Comparison of ENCODE assay signal across 14 cellular contexts in genomic region chr10:9608592-9608991, GRCh38.
DNase-seq lines count a peak whose midpoint lies in the region; ATAC-seq, FAIRE-seq and TF ChIP-seq lines count a peak whose summit lies in the region.
"Had no signal": no experiment of that assay in that cellular context is flagged by ENCODE, and none has a peak within 500 bp of the region (broad histone marks: within the 10 kb centered on the region; RNA-seq: fewer than 3 reads in every experiment).

No MANE protein-coding gene starts in this region.

- H3K36me3 ChIP-seq in cardiac muscle cell (no peaks in the 10 kb centered on the region), astrocyte (ENCODE audit: insufficient read depth, low read length) (no peaks in the 10 kb centered on the region), transverse colon (no peaks in the 10 kb centered on the region), PC-3 (ENCODE audit: low read depth, low read length) (no peaks in the 10 kb centered on the region)
- H3K36me3 ChIP-seq: vagina had no signal

- no peak overlapping the region for H3K4me3 ChIP-seq in cardiac muscle cell
- no peak overlapping the region for H3K4me3 ChIP-seq in astrocyte (ENCODE audit: insufficient read depth, low read depth, low read length)
- no peak overlapping the region for H3K4me3 ChIP-seq in transverse colon
- H3K4me3 ChIP-seq in PC-3 (ENCODE audit: low read length): no peak overlapping the region
- H3K4me3 ChIP-seq: vagina had no signal

- H4K20me1 ChIP-seq in astrocyte (ENCODE audit: insufficient read depth, low read length) (no peaks in the 10 kb centered on the region), PC-3 (ENCODE audit: low read length) (no peaks in the 10 kb centered on the region)

- H3K4me2 ChIP-seq in astrocyte (ENCODE audit: low read length) (no peak overlapping the region), PC-3 (ENCODE audit: low read length) (no peak overlapping the region)

- no peak for TF ChIP-seq EP300 in transverse colon (IDR thresholded peaks at IDR 0.05; ENCODE audit: low read depth)

- CTCF ChIA-PET in PC-3 (lab: Charles Lee): no interaction called here

- H3K9me2 ChIP-seq in PC-3 (replicated peaks; ENCODE audit: low read length): no peaks in the 10 kb centered on the region

- peak; percentile 53 for TF ChIP-seq CTCF in cardiac muscle cell (IDR thresholded peaks at IDR 0.05; ENCODE audit: low read depth, low read length)
- TF ChIP-seq CTCF in astrocyte (IDR thresholded peaks at IDR 0.05; ENCODE audit: insufficient read depth, low read depth, low read length): peak; percentile 39
- TF ChIP-seq CTCF in transverse colon (IDR thresholded peaks at IDR 0.05): peak in 3 of 5 experiments; percentile 12 to 28 (median 17)
- no peak for TF ChIP-seq CTCF in PC-3 (conservative IDR thresholded peaks at IDR 0.05; ENCODE audit: low read depth, low read length)

- POLR2A ChIA-PET in PC-3 (lab: Charles Lee; ENCODE audit: unreplicated experiment): no interaction called here

- H3K27me3 ChIP-seq in cardiac muscle cell (no peaks in the 10 kb centered on the region), astrocyte (ENCODE audit: insufficient read depth, low read length) (no peaks in the 10 kb centered on the region), transverse colon (no peaks in the 10 kb centered on the region), PC-3 (ENCODE audit: low read length) (no peaks in the 10 kb centered on the region)
- H3K27me3 ChIP-seq: vagina had no signal

- no peaks in the 10 kb centered on the region for H3K9me3 Mint-ChIP-seq in astrocyte (ENCODE audit: unreplicated experiment)

- BruUV-seq in PC-3 (replicated peaks; lab: Mats Ljungman, UMichigan): no TSS peak

- H3K4me1 Mint-ChIP-seq in astrocyte (ENCODE audit: low read depth, unreplicated experiment): no peaks in the 10 kb centered on the region
- H3K4me1 Mint-ChIP-seq: naive thymus-derived CD8-positive, alpha-beta T cell had no signal

- H3K27ac ChIP-seq in cardiac muscle cell (no peak overlapping the region), astrocyte (ENCODE audit: low read depth, low read length) (no peak overlapping the region), transverse colon (no peak overlapping the region), PC-3 (ENCODE audit: low read length) (no peak overlapping the region)
- H3K27ac ChIP-seq: vagina had no signal

- no peak overlapping the region for H3K27ac Mint-ChIP-seq in astrocyte (ENCODE audit: unreplicated experiment)
- H3K27ac Mint-ChIP-seq: naive thymus-derived CD8-positive, alpha-beta T cell had no signal

- no peaks in the 10 kb centered on the region for H3K36me3 Mint-ChIP-seq in astrocyte (ENCODE audit: low read depth, unreplicated experiment)
- H3K36me3 Mint-ChIP-seq: naive thymus-derived CD8-positive, alpha-beta T cell had no signal

- no peak for FAIRE-seq in astrocyte (lab: Jason Lieb, UNC)

- DNase-seq in cardiac muscle cell (ENCODE audit: low read depth in 1 of 2, low spot score in 1 of 2) (peak; percentile 19 to 50), left ventricle myocardium superior (no peak), astrocyte (ENCODE audit: low read depth) (peak; percentile 4), inferior parietal cortex (ENCODE audit: extremely low spot score) (peak; percentile 24), transverse colon (no peak), A172 (ENCODE audit: low spot score) (no peak), PC-3 (no peak)
- DNase-seq: activated CD4-positive, alpha-beta T cell treated with anti-CD3 and anti-CD28 coated beads for 4 hours; activated naive CD4-positive, alpha-beta T cell treated with Interleukin-2 at 50 U/mL for 16 hours; naive thymus-derived CD8-positive, alpha-beta T cell; NCI-H146; Right ventricle myocardium superior had no signal

- in situ Hi-C loops in transverse colon (cut with MboI; ENCODE audit: low pct_ligation_motif_present in 1 of 4, low pct_unique_long_range_greater_than_20kb in 1 of 4, low sequenced_read_pairs in 3 of 4): loop anchor here in 1 of 4 donors (25.0 kb wide), 1 partner anchor 1429 kb away; no protein-coding TSS in a partner anchor

- no peaks in the 10 kb centered on the region for H3K27me3 Mint-ChIP-seq in astrocyte (ENCODE audit: low read depth, unreplicated experiment)

- ATAC-seq in left ventricle myocardium superior: no peak
- no peak for ATAC-seq in PC-3
- ATAC-seq in GM21576 (IDR thresholded peaks at IDR 0.05; ENCODE audit: unreplicated experiment): no peak
- ATAC-seq: naive thymus-derived CD8-positive, alpha-beta T cell had no signal

- no peaks in the 10 kb centered on the region for H3K79me2 ChIP-seq in astrocyte (ENCODE audit: insufficient read depth, low read length)
- H3K79me2 ChIP-seq in PC-3 (ENCODE audit: low read length): no peaks in the 10 kb centered on the region

- H3K4me1 ChIP-seq in cardiac muscle cell (ENCODE audit: low read depth) (no peaks in the 10 kb centered on the region), astrocyte (ENCODE audit: insufficient read depth, low read length) (no peaks in the 10 kb centered on the region), transverse colon (no peaks in the 10 kb centered on the region), PC-3 (ENCODE audit: insufficient read depth, low read length) (no peaks in the 10 kb centered on the region)
- H3K4me1 ChIP-seq: vagina had no signal

- intact Hi-C loops in left ventricle myocardium superior (cut with micrococcal nuclease) (loop anchor here (10.0 kb wide), 1 partner anchor 1666 kb away; no protein-coding TSS in a partner anchor), transverse colon (cut with DNase I; ENCODE audit: low total_unique reads) (no loop called here), PC-3 (cut with micrococcal nuclease) (no loop called here)

- H3F3A ChIP-seq in PC-3 (ENCODE audit: low read length, unreplicated experiment): no peaks in the 10 kb centered on the region

- no peak overlapping the region for H3K9ac ChIP-seq in astrocyte (ENCODE audit: low read length)
- no peak overlapping the region for H3K9ac ChIP-seq in PC-3 (ENCODE audit: low read length)

- no peak overlapping the region for H2AFZ ChIP-seq in astrocyte (ENCODE audit: low read depth, low read length)
- no peak overlapping the region for H2AFZ ChIP-seq in PC-3 (ENCODE audit: low read length)

- no peak overlapping the region for H3K4me3 Mint-ChIP-seq in astrocyte (ENCODE audit: unreplicated experiment)
- H3K4me3 Mint-ChIP-seq: naive thymus-derived CD8-positive, alpha-beta T cell had no signal

- TF ChIP-seq POLR2A in transverse colon (IDR thresholded peaks at IDR 0.05): no peak

- H3K9me3 ChIP-seq in cardiac muscle cell (ENCODE audit: low read depth) (no peaks in the 10 kb centered on the region), astrocyte (ENCODE audit: insufficient read depth, low read depth, low read length) (no peaks in the 10 kb centered on the region), transverse colon (no peaks in the 10 kb centered on the region), PC-3 (ENCODE audit: low read length) (no peaks in the 10 kb centered on the region)
- H3K9me3 ChIP-seq: vagina had no signal

Comparison
In these comparisons a context has a peak if more than half of its experiments do, and no peak if none do; other contexts are left out.
1. DNase-seq: peak in cardiac muscle cell (2 of 2), astrocyte (single experiment) and inferior parietal cortex (single experiment); none in left ventricle myocardium superior (single experiment), transverse colon (single experiment), A172 (single experiment) and PC-3 (single experiment).